8 cellular contexts compared by ENCODE assay signal in the genomic region with DNA sequence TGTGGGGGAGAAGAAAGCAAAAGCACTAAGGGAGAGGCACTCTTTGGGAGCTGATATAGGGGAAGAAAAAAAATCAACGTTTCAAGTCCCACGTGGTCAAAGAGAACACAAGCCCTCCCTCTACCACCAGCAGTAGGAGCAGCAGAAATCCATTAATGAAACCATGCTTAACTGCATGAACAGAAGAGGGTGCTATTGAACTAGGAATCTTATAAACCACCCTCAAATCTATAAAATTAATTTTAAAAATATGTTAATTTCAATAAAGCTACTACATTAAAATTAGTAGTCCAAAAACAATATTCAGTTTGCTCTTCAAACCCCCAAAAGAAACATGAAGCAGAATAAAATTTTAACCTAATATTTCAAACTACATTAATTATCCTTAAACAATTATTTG.
DNase-seq lines count a peak whose midpoint lies in the region; FAIRE-seq and TF ChIP-seq lines count a peak whose summit lies in the region.

No MANE protein-coding gene starts in this region.

- DNase-seq in AG09319 (ENCODE audit: extremely low read depth, low read depth) (no peak), HT-29 (ENCODE audit: low spot score) (peak; percentile 36), OCI-M1 (lab: John Stamatoyannopoulos, UW) (peak; percentile 62), frontal cortex (ENCODE audit: low spot score in 2 of 2) (peak in 1 of 2 donors; percentile 34), colonic mucosa (no peak), D341Med (ENCODE audit: low spot score) (no peak)
- DNase-seq in stimulated activated CD4-positive, alpha-beta T cell treated with anti-CD3 and anti-CD28 coated beads, Interleukin-4, amount 100 ng/mL, for 1 hour: no peak
- DNase-seq in activated CD4-positive, alpha-beta T cell treated with anti-CD3 and anti-CD28 coated beads for 1 hour: no peak

- no peaks in the 10 kb centered on the region for H3K9me3 ChIP-seq in colonic mucosa

- TF ChIP-seq CTCF in AG09319 (IDR thresholded peaks at IDR 0.05; ENCODE audit: low read depth, low read length) (peak; percentile 47), colonic mucosa (IDR thresholded peaks at IDR 0.05) (no peak)

- H3K9ac ChIP-seq in colonic mucosa (ENCODE audit: low read depth in 2 of 2, low read length in 2 of 2): no peak overlapping the region

- intact Hi-C loops in colonic mucosa (cut with DNase I): no loop called here

- no peaks in the 10 kb centered on the region for H3K4me1 ChIP-seq in colonic mucosa

- no peak overlapping the region for H3K27ac ChIP-seq in colonic mucosa

- peak; percentile 40 for FAIRE-seq in frontal cortex (lab: Jason Lieb, UNC)

- no peak overlapping the region for H3K4me3 ChIP-seq in colonic mucosa

- no peaks in the 10 kb centered on the region for H3K27me3 ChIP-seq in colonic mucosa

- no peaks in the 10 kb centered on the region for H3K36me3 ChIP-seq in colonic mucosa

Comparison
In these comparisons a context has a peak if more than half of its experiments do, and no peak if none do; other contexts are left out.
1. DNase-seq: peak in HT-29 (single experiment) and OCI-M1 (single experiment); none in AG09319 (single experiment), colonic mucosa (single experiment), stimulated activated CD4-positive, alpha-beta T cell treated with anti-CD3 and anti-CD28 coated beads, Interleukin-4, amount 100 ng/mL, for 1 hour (single experiment), D341Med (single experiment) and activated CD4-positive, alpha-beta T cell treated with anti-CD3 and anti-CD28 coated beads for 1 hour (single experiment).